ENCODE assay signal across 12 cellular contexts in genomic region chr11:80473562-80473961, GRCh38.
DNase-seq lines count a peak whose midpoint lies in the region; ATAC-seq and TF ChIP-seq lines count a peak whose summit lies in the region.
"Had no signal": no experiment of that assay in that cellular context is flagged by ENCODE, and none has a peak within 500 bp of the region (broad histone marks: within the 10 kb centered on the region; RNA-seq: fewer than 3 reads in every experiment).

No MANE protein-coding gene starts in this region.

- no peak overlapping the region for H4K8ac ChIP-seq in mesendoderm (ENCODE audit: low read depth, low read length)

- H2AK5ac ChIP-seq in mesendoderm (ENCODE audit: low read length): no peak overlapping the region

- H3K4me1 ChIP-seq in mesendoderm (ENCODE audit: control insufficient read depth, low read depth, low read length) (no peaks in the 10 kb centered on the region), stomach (no peaks in the 10 kb centered on the region)
- H3K4me1 ChIP-seq: Peyer's patch, testis had no signal

- no peaks in the 10 kb centered on the region for H3K79me1 ChIP-seq in mesendoderm (ENCODE audit: low read length)

- DNase-seq in mesendoderm (peak; percentile 59), GM13977 (ENCODE audit: low spot score) (no peak), stomach (no peak), RKO (ENCODE audit: low spot score) (no peak)
- no peak for DNase-seq in stimulated activated CD4-positive, alpha-beta T cell treated with anti-CD3 and anti-CD28 coated beads, Interleukin-12 subunit alpha, Interleukin-12 subunit beta, amount 100 ng/mL, for 4 hours
- DNase-seq: Peyer's patch, testis had no signal

- H3K9ac ChIP-seq in mesendoderm (ENCODE audit: low read length): no peak overlapping the region

- intact Hi-C loops in stomach (cut with DNase I; ENCODE audit: low total_unique reads): no loop called here

- no peaks in the 10 kb centered on the region for H3K79me2 ChIP-seq in mesendoderm (ENCODE audit: control insufficient read depth, insufficient read depth, low read length)

- no peak overlapping the region for H3K56ac ChIP-seq in mesendoderm (ENCODE audit: low read length)

- H3K4me2 ChIP-seq in mesendoderm (ENCODE audit: low read length): no peak overlapping the region

- H3K4ac ChIP-seq in mesendoderm (ENCODE audit: low read depth, low read length): no peak overlapping the region

- TF ChIP-seq CTCF in GM13977 (IDR thresholded peaks at IDR 0.05; ENCODE audit: extremely low read depth, insufficient read depth, missing control alignments) (no peak), stomach (IDR thresholded peaks at IDR 0.05) (no peak)

- H3K4me3 ChIP-seq in mesendoderm (ENCODE audit: low read length): no peak overlapping the region
- H3K4me3 ChIP-seq in stomach: no peak overlapping the region
- H3K4me3 ChIP-seq: Peyer's patch, testis had no signal

- H3K27ac ChIP-seq in mesendoderm (ENCODE audit: low read depth, low read length): no peak overlapping the region
- H3K27ac ChIP-seq in stomach: no peak overlapping the region
- H3K27ac ChIP-seq: Peyer's patch, testis had no signal

- in situ Hi-C loops in GM13977 (cut with MboI; ENCODE audit: low pct_unique_long_range_greater_than_20kb, low sequenced_read_pairs, unreplicated experiment): no loop called here

- H3K27me3 ChIP-seq in mesendoderm (ENCODE audit: insufficient read depth, low read length, poor library complexity): no peaks in the 10 kb centered on the region
- H3K27me3 ChIP-seq in stomach: no peaks in the 10 kb centered on the region
- H3K27me3 ChIP-seq: Peyer's patch, testis had no signal

- no CpG with 5 or more reads among the region's 3 CpGs for WGBS in mesendoderm (ENCODE audit: extremely low coverage, insufficient coverage, low lambda C conversion rate)
- 81 to 100% (median 92%) methylated on average over 3 of the region's 3 CpGs for WGBS in stomach, 5 donors

- no peak overlapping the region for H2BK5ac ChIP-seq in mesendoderm (ENCODE audit: low read length)

- TF ChIP-seq EP300 in stomach (IDR thresholded peaks at IDR 0.05): no peak

- H3K9me3 ChIP-seq in stomach: no peaks in the 10 kb centered on the region
- H3K9me3 ChIP-seq: Peyer's patch, testis had no signal

- no peak overlapping the region for H3K23ac ChIP-seq in mesendoderm (ENCODE audit: low read length)

- no peak overlapping the region for H4K5ac ChIP-seq in mesendoderm (ENCODE audit: low read length)

- ATAC-seq in GM19328 (IDR thresholded peaks at IDR 0.05; ENCODE audit: unreplicated experiment) (peak; percentile 45), HG02678 (IDR thresholded peaks at IDR 0.05; ENCODE audit: unreplicated experiment) (peak; percentile 54), HG03571 (IDR thresholded peaks at IDR 0.05; ENCODE audit: unreplicated experiment) (peak; percentile 81)
- ATAC-seq: left lobe of liver, sciatic nerve had no signal

- no peak overlapping the region for H2BK120ac ChIP-seq in mesendoderm (ENCODE audit: low read depth, low read length)

- H3K18ac ChIP-seq in mesendoderm (ENCODE audit: low read length): peak overlapping the region; percentile 60

- no peak overlapping the region for H2BK15ac ChIP-seq in mesendoderm (replicated peaks; ENCODE audit: low read depth)

- TF ChIP-seq POLR2A in stomach (IDR thresholded peaks at IDR 0.05): no peak

- H3K36me3 ChIP-seq in mesendoderm (ENCODE audit: control insufficient read depth, insufficient read depth, low read length) (no peaks in the 10 kb centered on the region), stomach (no peaks in the 10 kb centered on the region)
- H3K36me3 ChIP-seq: Peyer's patch had no signal
